Comparison of ENCODE assay signal across 8 cellular contexts in the genomic region with DNA sequence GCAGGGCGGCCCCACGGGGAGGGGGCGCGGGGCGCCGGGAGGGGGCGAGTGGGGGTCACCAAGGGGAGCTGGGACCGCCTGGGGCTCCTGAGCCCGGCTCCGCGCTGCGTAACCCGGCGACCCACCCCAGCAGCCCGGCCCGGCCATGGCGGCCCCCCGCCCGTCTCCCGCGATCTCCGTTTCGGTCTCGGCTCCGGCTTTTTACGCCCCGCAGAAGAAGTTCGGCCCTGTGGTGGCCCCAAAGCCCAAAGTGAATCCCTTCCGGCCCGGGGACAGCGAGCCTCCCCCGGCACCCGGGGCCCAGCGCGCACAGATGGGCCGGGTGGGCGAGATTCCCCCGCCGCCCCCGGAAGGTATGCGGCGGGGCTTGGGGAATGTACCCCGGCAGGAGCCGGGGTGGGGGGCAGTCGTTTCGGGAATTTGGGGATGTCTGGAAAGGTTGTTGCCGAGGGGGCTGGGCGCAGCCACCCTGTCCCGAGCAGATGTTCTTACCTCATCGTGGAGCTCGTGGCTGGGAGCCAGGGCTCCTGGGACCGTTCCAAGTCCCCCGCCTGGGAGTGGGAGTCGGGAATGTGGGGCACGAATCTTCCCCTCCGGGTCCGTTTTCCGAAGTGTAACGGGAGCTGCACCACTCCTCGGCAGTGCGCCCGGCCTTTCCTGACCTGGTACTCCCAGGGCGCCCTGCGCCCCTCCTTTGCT. TPM values are rescaled to one million over a fixed set of nuclear protein-coding genes. Genes with fewer than 3 reads are reported as not detected.
DNase-seq lines count a peak whose midpoint lies in the region; ATAC-seq and TF ChIP-seq lines count a peak whose summit lies in the region.

No MANE protein-coding gene starts in this region.

- no peak overlapping the region for H3K4me3 Mint-ChIP-seq in CD14-positive monocyte

- peak overlapping the region in 3 of 7 donors; percentile 66 to 78 (median 72) for H3K27ac Mint-ChIP-seq in CD14-positive monocyte

- H3K27me3 Mint-ChIP-seq in CD14-positive monocyte (ENCODE audit: low read depth in 3 of 3) = peaks cover 0 to 2% (median 0%) of the 10 kb centered on the region in 3 donors

- DNase-seq in GM12864 (ENCODE audit: low read depth) = no peak
- DNase-seq in hypothalamus (lab: John Stamatoyannopoulos, UW) = peak in 32 of 51 donors; percentile 14 to 74 (median 40)
- peak; percentile 56 for DNase-seq in renal cortical epithelial cell (ENCODE audit: low read depth)
- DNase-seq in CD14-positive monocyte (ENCODE audit: low spot score) = no peak
- no peak for DNase-seq in stimulated activated CD4-positive, alpha-beta T cell treated with anti-CD3 and anti-CD28 coated beads, Interleukin-4, amount 100 ng/mL, for 24 hours

- no peak for TF ChIP-seq EP300 in Ishikawa (IDR thresholded peaks at IDR 0.05; ENCODE audit: borderline replicate concordance)

- intact Hi-C loops in CD14-positive monocyte (cut with micrococcal nuclease) = loop anchor here (5.0 kb wide), 3 partner anchors 36 to 139 kb away; no protein-coding TSS in a partner anchor

- H3K4me1 Mint-ChIP-seq in CD14-positive monocyte = peaks cover 34% of the 10 kb centered on the region

- WGBS in adipose tissue, 3 donors = 1 to 2% (median 1%) methylated on average over 55 to 64 of the region's 64 CpGs

- H3K9me3 Mint-ChIP-seq in CD14-positive monocyte = no peaks in the 10 kb centered on the region

- no peak for TF ChIP-seq RAD21 in Ishikawa (IDR thresholded peaks at IDR 0.05; ENCODE audit: low read depth)

- ATAC-seq in GM21737 (IDR thresholded peaks at IDR 0.05; ENCODE audit: unreplicated experiment) = peak; percentile 14

- H3K4me3 ChIP-seq in GM12864 (ENCODE audit: low read depth, low read length) = peak overlapping the region; percentile 97

- H3K36me3 Mint-ChIP-seq in CD14-positive monocyte = peaks cover 0 to 15% of the 10 kb centered on the region in 2 donors

- no peak for TF ChIP-seq CTCF in GM12864 (IDR thresholded peaks at IDR 0.05; ENCODE audit: low read depth, low read length, missing control alignments)
- no peak for TF ChIP-seq CTCF in CD14-positive monocyte (IDR thresholded peaks at IDR 0.05)

- peak overlapping the region; percentile 95 for H3K27ac ChIP-seq in adipose tissue (ENCODE audit: low read depth, low read length)

TF ChIP-seq in Ishikawa, 13 proteins besides CTCF, POLR2A, EP300 and RAD21:
- TF ChIP-seq, protein P1, sequence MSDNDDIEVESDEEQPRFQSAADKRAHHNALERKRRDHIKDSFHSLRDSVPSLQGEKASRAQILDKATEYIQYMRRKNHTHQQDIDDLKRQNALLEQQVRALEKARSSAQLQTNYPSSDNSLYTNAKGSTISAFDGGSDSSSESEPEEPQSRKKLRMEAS (IDR thresholded peaks at IDR 0.05) = peak; percentile 39; the same call in 1 of the 2 replicates
- no peak for TF ChIP-seq EGR1 (IDR thresholded peaks at IDR 0.05)
- TF ChIP-seq, protein P2, sequence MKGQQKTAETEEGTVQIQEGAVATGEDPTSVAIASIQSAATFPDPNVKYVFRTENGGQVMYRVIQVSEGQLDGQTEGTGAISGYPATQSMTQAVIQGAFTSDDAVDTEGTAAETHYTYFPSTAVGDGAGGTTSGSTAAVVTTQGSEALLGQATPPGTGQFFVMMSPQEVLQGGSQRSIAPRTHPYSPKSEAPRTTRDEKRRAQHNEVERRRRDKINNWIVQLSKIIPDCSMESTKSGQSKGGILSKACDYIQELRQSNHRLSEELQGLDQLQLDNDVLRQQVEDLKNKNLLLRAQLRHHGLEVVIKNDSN (IDR thresholded peaks at IDR 0.05) = 0 out of 2 replicates have a peak, but pooled peaks have one; percentile 18
- TF ChIP-seq CREB1 (IDR thresholded peaks at IDR 0.05; ENCODE audit: low read depth) = no peak
- TF ChIP-seq FOXM1 (IDR thresholded peaks at IDR 0.05; ENCODE audit: borderline replicate concordance, low read depth) = no peak
- TF ChIP-seq ZBTB7A (IDR thresholded peaks at IDR 0.05; ENCODE audit: low read depth) = 0 out of 2 replicates have a peak, but pooled peaks have one; percentile 16
- peak; percentile 91 for TF ChIP-seq NFIC (IDR thresholded peaks at IDR 0.05)
- 0 out of 2 replicates have a peak, but pooled peaks have one; percentile 16 for TF ChIP-seq TCF12 (IDR thresholded peaks at IDR 0.05; ENCODE audit: low read depth)
- 0 out of 2 replicates have a peak, but pooled peaks have one; percentile 4 for TF ChIP-seq TEAD4 (IDR thresholded peaks at IDR 0.05)

RNA-seq across cellular contexts. Expression of a gene that starts 0.4 kb away (rescaled TPM):
- polyA plus RNA-seq in adipose tissue = 100 to 1,000 TPM in 2 of 3 donors, 10 to 100 TPM in 1; 40.6 to 234 (median 200) TPM
- total RNA-seq in renal cortical epithelial cell = 14.4 and 92.3 TPM in 2 replicates
- polyA plus RNA-seq in CD14-positive monocyte = 100 to 1,000 TPM; 198 to 331 TPM

RNA-seq across cellular contexts. Expression of a gene that starts 19.1 kb away (rescaled TPM):
- polyA plus RNA-seq in adipose tissue (1 to 10 TPM in 1 of 3 donors, under 1 TPM in 2; 0.09 to 1.2 (median 0.37) TPM), CD14-positive monocyte (under 1 TPM in 1 of 2 donors, not detected in 1; 0.72 TPM)
- total RNA-seq in renal cortical epithelial cell = 1.0 and 4.2 TPM in 2 replicates

RNA-seq across cellular contexts. Expression of a gene that starts 27.1 kb away (rescaled TPM):
- polyA plus RNA-seq in adipose tissue (1 to 10 TPM in 1 of 3 donors, under 1 TPM in 1, not detected in 1; 0.89 to 4.9 TPM), CD14-positive monocyte (under 1 TPM in 1 of 2 donors, not detected in 1; 0.50 TPM)
- total RNA-seq in renal cortical epithelial cell = 4.8 and 13.7 TPM in 2 replicates

Comparison
In these comparisons a context has a peak if more than half of its experiments do, and no peak if none do; other contexts are left out.
1. DNase-seq: peak in hypothalamus (32 of 51) and renal cortical epithelial cell (single experiment); none in GM12864 (single experiment), CD14-positive monocyte (single experiment) and stimulated activated CD4-positive, alpha-beta T cell treated with anti-CD3 and anti-CD28 coated beads, Interleukin-4, amount 100 ng/mL, for 24 hours (single experiment).